10 cellular contexts compared by ENCODE assay signal in genomic region chr11:123308077-123308476, GRCh38.
A peak's percentile ranks its signal among the peaks of the same experiment; 100 is the strongest.
DNase-seq lines count a peak whose midpoint lies in the region; FAIRE-seq and TF ChIP-seq lines count a peak whose summit lies in the region.
"Had no signal": no experiment of that assay in that cellular context is flagged by ENCODE, and none has a peak within 500 bp of the region (broad histone marks: within the 10 kb centered on the region; RNA-seq: fewer than 3 reads in every experiment).

No MANE protein-coding gene starts in this region.

- no peaks in the 10 kb centered on the region for H3K9me3 ChIP-seq in small intestine (ENCODE audit: control insufficient read depth, low read depth)

- FAIRE-seq in small intestine (lab: Jason Lieb, UNC) = no peak

- no peak for TF ChIP-seq CTCF in GM13977 (IDR thresholded peaks at IDR 0.05; ENCODE audit: extremely low read depth, insufficient read depth, missing control alignments)

- no peaks in the 10 kb centered on the region for H3K4me1 ChIP-seq in small intestine (ENCODE audit: control insufficient read depth in 2 of 2, insufficient read depth in 1 of 2, low read depth in 1 of 2, low read length in 1 of 2)

- H3K27me3 ChIP-seq in small intestine (ENCODE audit: control insufficient read depth in 2 of 2, insufficient read depth in 2 of 2, low read length in 2 of 2) = no peaks in the 10 kb centered on the region

- no peaks in the 10 kb centered on the region for H3K36me3 ChIP-seq in small intestine (ENCODE audit: control insufficient read depth in 2 of 2, insufficient read depth in 2 of 2, low read length in 2 of 2)

- H3K27ac Mint-ChIP-seq in activated naive CD4-positive, alpha-beta T cell treated with anti-CD3 and anti-CD28 coated beads, Interleukin-2, amount 10 ng/mL, durations not matched to agents 7 days and 5 days = no peak overlapping the region
- H3K27ac Mint-ChIP-seq: nephron had no signal

- in situ Hi-C loops in GM13977 (cut with MboI; ENCODE audit: low pct_unique_long_range_greater_than_20kb, low sequenced_read_pairs, unreplicated experiment) = loop anchor here (25.0 kb wide), 1 partner anchor 179 kb away; no protein-coding TSS in a partner anchor

- CTCF ChIA-PET in activated naive CD4-positive, alpha-beta T cell treated with anti-CD3 and anti-CD28 coated beads, Interleukin-2, amount 10 ng/mL, durations not matched to agents 7 days and 5 days (lab: Charles Lee) = interaction anchor here (0.8 to 2.8 kb wide), 5 partner anchors 9 to 126 kb away, joined by 3 to 6 read pairs (median 6); no protein-coding TSS in a partner anchor

- H3K4me3 Mint-ChIP-seq in activated naive CD4-positive, alpha-beta T cell treated with anti-CD3 and anti-CD28 coated beads, Interleukin-2, amount 10 ng/mL, durations not matched to agents 7 days and 5 days = no peak overlapping the region
- H3K4me3 Mint-ChIP-seq: nephron had no signal

- H3K4me1 Mint-ChIP-seq in activated naive CD4-positive, alpha-beta T cell treated with anti-CD3 and anti-CD28 coated beads, Interleukin-2, amount 10 ng/mL, durations not matched to agents 7 days and 5 days = peaks cover 23% of the 10 kb centered on the region

- no peak overlapping the region for H3K4me3 ChIP-seq in small intestine (ENCODE audit: low read depth in 1 of 2, low read length in 2 of 2)

- H3K27ac ChIP-seq in small intestine (ENCODE audit: low read depth in 1 of 2, low read length in 1 of 2) = no peak overlapping the region

- no peaks in the 10 kb centered on the region for H3K9me3 Mint-ChIP-seq in activated naive CD4-positive, alpha-beta T cell treated with anti-CD3 and anti-CD28 coated beads, Interleukin-2, amount 10 ng/mL, durations not matched to agents 7 days and 5 days
- H3K9me3 Mint-ChIP-seq: nephron had no signal

- H3K36me3 Mint-ChIP-seq in activated naive CD4-positive, alpha-beta T cell treated with anti-CD3 and anti-CD28 coated beads, Interleukin-2, amount 10 ng/mL, durations not matched to agents 7 days and 5 days = no peaks in the 10 kb centered on the region

- 43 to 51% (median 46%) methylated on average over 7 of the region's 7 CpGs for WGBS in small intestine, 3 donors

- DNase-seq in HCEC 1CT (peak; percentile 55), NCI-H345 (lab: John Stamatoyannopoulos, UW) (peak; percentile 72), epidermal melanocyte (ENCODE audit: insufficient read length, low spot score) (peak; percentile 54), small intestine (peak; percentile 47), GM13977 (ENCODE audit: low spot score) (no peak)
- DNase-seq in activated naive CD4-positive, alpha-beta T cell treated with anti-CD3 and anti-CD28 coated beads, Interleukin-2, amount 10 ng/mL, durations not matched to agents 7 days and 5 days = no peak
- DNase-seq in effector CD4-positive, alpha-beta T cell = no peak
- DNase-seq: activated effector memory CD4-positive, alpha-beta T cell treated with Interleukin-2 at 50 U/mL for 16 hours; T-helper 1 cell had no signal

- H3K27me3 Mint-ChIP-seq in activated naive CD4-positive, alpha-beta T cell treated with anti-CD3 and anti-CD28 coated beads, Interleukin-2, amount 10 ng/mL, durations not matched to agents 7 days and 5 days = peaks cover 2% of the 10 kb centered on the region

Comparison
In these comparisons a context has a peak if more than half of its experiments do, and no peak if none do; other contexts are left out.
1. DNase-seq: peak in HCEC 1CT (single experiment), NCI-H345 (single experiment), epidermal melanocyte (single experiment) and small intestine (single experiment); none in activated naive CD4-positive, alpha-beta T cell treated with anti-CD3 and anti-CD28 coated beads, Interleukin-2, amount 10 ng/mL, durations not matched to agents 7 days and 5 days (single experiment), effector CD4-positive, alpha-beta T cell (single experiment) and GM13977 (single experiment).